ENCODE assay signal across 8 cellular contexts in the genomic region with DNA sequence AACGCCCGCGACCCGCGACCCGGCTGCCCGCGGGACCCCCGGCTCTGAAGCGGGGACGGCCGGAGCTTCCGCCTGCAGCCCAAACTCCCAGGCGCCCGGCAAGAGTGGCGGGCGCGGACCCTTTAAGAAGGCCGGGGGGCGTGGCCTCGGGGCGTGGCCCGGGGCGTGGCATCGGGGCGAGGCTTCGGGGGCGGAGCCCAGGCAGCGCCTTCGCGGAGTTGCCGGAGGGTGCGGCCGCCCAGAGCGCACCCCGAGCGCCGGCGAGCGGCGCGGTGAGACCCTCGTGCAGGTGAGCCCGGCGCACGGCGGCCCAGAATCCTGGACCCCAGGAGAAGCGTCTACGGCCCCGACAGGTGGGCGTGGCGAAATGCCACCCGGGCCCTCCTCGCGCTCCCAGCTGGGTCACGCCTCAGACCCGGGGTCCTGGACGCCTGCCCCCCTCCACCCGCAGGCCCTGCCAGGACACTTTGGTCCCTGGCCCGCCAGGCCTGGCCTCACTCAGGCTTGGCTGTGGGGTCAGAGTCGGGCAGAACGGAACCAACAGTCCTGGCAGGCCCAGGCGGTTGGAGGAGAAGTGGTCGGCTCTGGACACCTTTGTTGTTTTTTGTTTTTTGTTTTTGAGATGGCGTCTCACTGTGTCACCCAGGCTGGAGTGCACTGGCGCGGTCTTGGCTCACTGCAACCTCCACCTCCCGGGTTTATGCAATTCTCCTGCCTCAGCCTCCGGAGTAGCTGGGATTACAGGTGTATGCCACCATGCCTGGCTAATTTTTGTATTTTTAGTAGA. TPM values are rescaled to one million over a fixed set of nuclear protein-coding genes. Genes with fewer than 3 reads are reported as not detected.
A peak's percentile ranks its signal among the peaks of the same experiment; 100 is the strongest.
DNase-seq lines count a peak whose midpoint lies in the region; ATAC-seq and TF ChIP-seq lines count a peak whose summit lies in the region.

No MANE protein-coding gene starts in this region.

- peaks cover 22% of the 10 kb centered on the region for H3K27me3 Mint-ChIP-seq in activated naive CD8-positive, alpha-beta T cell treated with anti-CD3 and anti-CD28 coated beads, Interleukin-2, amount 50 U/mL, for 24 hours

- TF ChIP-seq POLR2A in uterus (IDR thresholded peaks at IDR 0.05) = peak in 1 of 2 donors; percentile 23

- H3K4me1 Mint-ChIP-seq in activated naive CD8-positive, alpha-beta T cell treated with anti-CD3 and anti-CD28 coated beads, Interleukin-2, amount 50 U/mL, for 24 hours = peaks cover 37% of the 10 kb centered on the region

- H3K9me3 Mint-ChIP-seq in activated naive CD8-positive, alpha-beta T cell treated with anti-CD3 and anti-CD28 coated beads, Interleukin-2, amount 50 U/mL, for 24 hours = no peaks in the 10 kb centered on the region

- H3K4me3 ChIP-seq in uterus = peak overlapping the region; percentile 2 to 38

- H3K36me3 Mint-ChIP-seq in activated naive CD8-positive, alpha-beta T cell treated with anti-CD3 and anti-CD28 coated beads, Interleukin-2, amount 50 U/mL, for 24 hours (ENCODE audit: low read depth) = peaks cover 6% of the 10 kb centered on the region

- no peak overlapping the region for H3K27ac ChIP-seq in uterus

- H3K27ac Mint-ChIP-seq in activated naive CD8-positive, alpha-beta T cell treated with anti-CD3 and anti-CD28 coated beads, Interleukin-2, amount 50 U/mL, for 24 hours = no peak overlapping the region

- H3K4me1 ChIP-seq in uterus = no peaks in the 10 kb centered on the region

- peaks cover 9 to 13% of the 10 kb centered on the region in 2 donors for H3K27me3 ChIP-seq in uterus

- peak overlapping the region; percentile 81 for H3K4me3 Mint-ChIP-seq in activated naive CD8-positive, alpha-beta T cell treated with anti-CD3 and anti-CD28 coated beads, Interleukin-2, amount 50 U/mL, for 24 hours

- DNase-seq in ELF-1 (ENCODE audit: low read depth, low spot score) (peak; percentile 72), Kasumi-1 (lab: John Stamatoyannopoulos, UW) (peak; percentile 56 to 59), T follicular helper cell (ENCODE audit: low read depth) (peak; percentile 80), left ventricle myocardium superior (peak; percentile 96), putamen (ENCODE audit: low spot score) (peak; percentile 71), uterus (peak; percentile 85 to 90)
- DNase-seq in activated naive CD8-positive, alpha-beta T cell treated with anti-CD3 and anti-CD28 coated beads, Interleukin-2, amount 50 U/mL, for 24 hours = peak; percentile 96

- intact Hi-C loops in left ventricle myocardium superior (cut with micrococcal nuclease) = no loop called here
- intact Hi-C loops in uterus (cut with DNase I; ENCODE audit: low total_unique reads) = loop anchor here (10.0 kb wide), 1 partner anchor 75 kb away; a partner anchor contains a TSS

- H3K36me3 ChIP-seq in uterus = no peaks in the 10 kb centered on the region

- H3K9me3 ChIP-seq in uterus = no peaks in the 10 kb centered on the region

- peak; percentile 51 for ATAC-seq in GM21737 (IDR thresholded peaks at IDR 0.05; ENCODE audit: unreplicated experiment)
- peak; percentile 53 for ATAC-seq in activated naive CD8-positive, alpha-beta T cell treated with anti-CD3 and anti-CD28 coated beads, Interleukin-2, amount 50 U/mL, for 24 hours
- peak; percentile 95 for ATAC-seq in left ventricle myocardium superior

- no peak for TF ChIP-seq CTCF in uterus (IDR thresholded peaks at IDR 0.05)

RNA-seq across cellular contexts. Expression of a gene that starts 14.4 kb away (rescaled TPM):
- total RNA-seq in left ventricle myocardium superior (not detected), uterus (not detected)

RNA-seq across cellular contexts. Expression of a gene that starts 39.8 kb away (rescaled TPM):
- total RNA-seq in left ventricle myocardium superior (18.5 TPM), uterus (10 to 100 TPM in 3 of 4 donors, 1 to 10 TPM in 1; 8.2 to 86.9 (median 26.2) TPM)

RNA-seq across cellular contexts. Expression of a gene that starts 46.4 kb away (rescaled TPM):
- total RNA-seq in left ventricle myocardium superior (16.4 TPM), uterus (10 to 100 TPM in 2 of 4 donors, 1 to 10 TPM in 2; 1.8 to 27.2 (median 15.2) TPM)

RNA-seq across cellular contexts. Expression of a gene that starts 56.2 kb away (rescaled TPM):
- 4.0 TPM for total RNA-seq in left ventricle myocardium superior
- 10 to 100 TPM in 3 of 4 donors, 1 to 10 TPM in 1; 4.9 to 20.0 (median 17.9) TPM for total RNA-seq in uterus

RNA-seq across cellular contexts. Expression of a gene that starts 59.8 kb away (rescaled TPM):
- total RNA-seq in left ventricle myocardium superior (39.4 TPM), uterus (10 to 100 TPM; 19.6 to 41.0 (median 36.3) TPM)
